ENCODE assay signal across 34 cellular contexts in genomic region chr6:105170066-105170465, GRCh38. TPM values are rescaled to one million over a fixed set of nuclear protein-coding genes. Genes with fewer than 3 reads are reported as not detected.
A peak's percentile ranks its signal among the peaks of the same experiment; 100 is the strongest.
DNase-seq lines count a peak whose midpoint lies in the region; ATAC-seq and TF ChIP-seq lines count a peak whose summit lies in the region.
"Had no signal": no experiment of that assay in that cellular context is flagged by ENCODE, and none has a peak within 500 bp of the region (broad histone marks: within the 10 kb centered on the region; RNA-seq: fewer than 3 reads in every experiment).

No MANE protein-coding gene starts in this region.

- no peak overlapping the region for H3K27ac Mint-ChIP-seq in osteocyte (ENCODE audit: unreplicated experiment)
- H3K27ac Mint-ChIP-seq: activated CD4-positive, alpha-beta T cell treated with anti-CD3 and anti-CD28 coated beads for 36 hours; activated CD8-positive, alpha-beta T cell treated with anti-CD3 and anti-CD28 coated beads, Interleukin-2, amount 10 ng/mL, durations not matched to agents 7 days and 5 days; activated naive CD8-positive, alpha-beta T cell treated with anti-CD3 and anti-CD28 coated beads, Interleukin-2, amount 50 U/mL, for 24 hours; CD4-positive, CD25-positive, alpha-beta regulatory T cell; GM23338; immature natural killer cell; stimulated activated naive CD8-positive, alpha-beta T cell treated with anti-CD3 and anti-CD28 coated beads, Interleukin-15, Interleukin-2, amounts not matched to agents 100 ng/mL and 50 ng/mL, for 24 hours had no signal

- no peak overlapping the region for H3K4me3 Mint-ChIP-seq in osteocyte (ENCODE audit: unreplicated experiment)
- H3K4me3 Mint-ChIP-seq: activated CD4-positive, alpha-beta T cell treated with anti-CD3 and anti-CD28 coated beads for 36 hours; activated CD8-positive, alpha-beta T cell treated with anti-CD3 and anti-CD28 coated beads, Interleukin-2, amount 10 ng/mL, durations not matched to agents 7 days and 5 days; activated naive CD8-positive, alpha-beta T cell treated with anti-CD3 and anti-CD28 coated beads, Interleukin-2, amount 50 U/mL, for 24 hours; CD4-positive, CD25-positive, alpha-beta regulatory T cell; GM23338; immature natural killer cell; stimulated activated naive CD8-positive, alpha-beta T cell treated with anti-CD3 and anti-CD28 coated beads, Interleukin-15, Interleukin-2, amounts not matched to agents 100 ng/mL and 50 ng/mL, for 24 hours had no signal

- H3K9me3 Mint-ChIP-seq in osteocyte (ENCODE audit: unreplicated experiment): no peaks in the 10 kb centered on the region
- H3K9me3 Mint-ChIP-seq: activated naive CD8-positive, alpha-beta T cell treated with anti-CD3 and anti-CD28 coated beads, Interleukin-2, amount 50 U/mL, for 24 hours; GM23338; stimulated activated naive CD8-positive, alpha-beta T cell treated with anti-CD3 and anti-CD28 coated beads, Interleukin-15, Interleukin-2, amounts not matched to agents 100 ng/mL and 50 ng/mL, for 24 hours had no signal

- H3K27me3 Mint-ChIP-seq in osteocyte (ENCODE audit: unreplicated experiment): no peaks in the 10 kb centered on the region

- H3K36me3 Mint-ChIP-seq in osteocyte (ENCODE audit: unreplicated experiment): no peaks in the 10 kb centered on the region
- H3K36me3 Mint-ChIP-seq: CD4-positive, CD25-positive, alpha-beta regulatory T cell; immature natural killer cell had no signal

- H3K4me1 ChIP-seq in RWPE2 (ENCODE audit: insufficient read depth, poor library complexity, severe bottlenecking) (peaks cover 17% of the 10 kb centered on the region), psoas muscle (peaks cover 52% of the 10 kb centered on the region)
- H3K4me1 ChIP-seq: left lung, prostate gland, vagina had no signal

- H3K27ac ChIP-seq in RWPE2 (ENCODE audit: poor library complexity, severe bottlenecking) (no peak overlapping the region), epithelial cell of prostate (peak overlapping the region; percentile 35), psoas muscle (peak overlapping the region; percentile 88)
- H3K27ac ChIP-seq: 22Rv1, brain microvascular endothelial cell, left lung, neutrophil, prostate gland, vagina had no signal

- intact Hi-C loops in psoas muscle (cut with DNase I): no loop called here

- H3K4me3 ChIP-seq in RWPE2 (ENCODE audit: severe bottlenecking) (no peak overlapping the region), psoas muscle (peak overlapping the region; percentile 6)
- H3K4me3 ChIP-seq: GM23338, left lung, prostate gland, vagina had no signal

- DNase-seq in DMS 273 (lab: John Stamatoyannopoulos, UW; ENCODE audit: unreplicated experiment): peak; percentile 30
- DNase-seq in DMS 273 treated with DMSO at 0.1 percent for 48 hours (lab: John Stamatoyannopoulos, UW): no peak
- DNase-seq in RWPE2 (ENCODE audit: low spot score): no peak
- no peak for DNase-seq in epithelial cell of prostate (ENCODE audit: low read depth, low spot score)
- no peak for DNase-seq in psoas muscle
- DNase-seq in NCI-H2196 (lab: John Stamatoyannopoulos, UW; ENCODE audit: unreplicated experiment): no peak
- DNase-seq in osteocyte (ENCODE audit: extremely low spot score, unreplicated experiment): no peak
- no peak for DNase-seq in midbrain (lab: John Stamatoyannopoulos, UW)
- DNase-seq: activated CD4-positive, alpha-beta T cell treated with anti-CD3 and anti-CD28 coated beads for 36 hours; activated CD8-positive, alpha-beta T cell treated with anti-CD3 and anti-CD28 coated beads, Interleukin-2, amount 10 ng/mL, durations not matched to agents 7 days and 5 days; activated effector memory CD4-positive, alpha-beta T cell treated with anti-CD3 and anti-CD28 coated beads, Interleukin-2, amount 50 U/mL, for 16 hours; activated naive CD8-positive, alpha-beta T cell treated with anti-CD3 and anti-CD28 coated beads, Interleukin-2, amount 50 U/mL, for 24 hours; activated T-cell treated with anti-CD3 and anti-CD28 coated beads for 4 hours; brain microvascular endothelial cell; CD4-positive, CD25-positive, alpha-beta regulatory T cell; effector CD4-positive, alpha-beta T cell; erythroblast; hippocampal formation; immature natural killer cell; KBM-7; left lung; MM.1S; NCI-H2029 treated with DMSO at 0.1 percent for 48 hours; NCI-H2227 treated with DMSO at 0.1 percent for 48 hours; NCI-H82; RPMI8226 had no signal

- TF ChIP-seq CTCF in RWPE2 (IDR thresholded peaks at IDR 0.05; ENCODE audit: poor library complexity, severe bottlenecking) (no peak), psoas muscle (IDR thresholded peaks at IDR 0.05) (no peak), osteocyte (IDR thresholded peaks at IDR 0.05) (no peak)

- H3K4me1 Mint-ChIP-seq in osteocyte (ENCODE audit: unreplicated experiment): no peaks in the 10 kb centered on the region
- H3K4me1 Mint-ChIP-seq: activated CD4-positive, alpha-beta T cell treated with anti-CD3 and anti-CD28 coated beads for 36 hours; activated naive CD8-positive, alpha-beta T cell treated with anti-CD3 and anti-CD28 coated beads, Interleukin-2, amount 50 U/mL, for 24 hours; CD4-positive, CD25-positive, alpha-beta regulatory T cell; immature natural killer cell had no signal

- H3K27me3 ChIP-seq in RWPE2 (ENCODE audit: insufficient read depth, poor library complexity, severe bottlenecking): no peaks in the 10 kb centered on the region
- H3K27me3 ChIP-seq in psoas muscle (ENCODE audit: insufficient read depth in 3 of 3, low read length in 2 of 3): no peaks in the 10 kb centered on the region
- H3K27me3 ChIP-seq: brain microvascular endothelial cell, vagina had no signal

- ATAC-seq in RWPE2 (ENCODE audit: low read depth): peak; percentile 26; the same call in 1 of the 3 replicates
- ATAC-seq in psoas muscle: peak; percentile 62 to 70 (median 68)
- ATAC-seq: activated CD4-positive, alpha-beta T cell treated with anti-CD3 and anti-CD28 coated beads for 36 hours; activated CD8-positive, alpha-beta T cell treated with anti-CD3 and anti-CD28 coated beads, Interleukin-2, amount 10 ng/mL, durations not matched to agents 7 days and 5 days; activated naive CD8-positive, alpha-beta T cell treated with anti-CD3 and anti-CD28 coated beads, Interleukin-2, amount 50 U/mL, for 24 hours; GM23338; left lung had no signal

- H3K36me3 ChIP-seq in RWPE2 (ENCODE audit: low read depth): no peaks in the 10 kb centered on the region
- no peaks in the 10 kb centered on the region for H3K36me3 ChIP-seq in psoas muscle (ENCODE audit: insufficient read depth in 1 of 2, low read depth in 1 of 2)
- H3K36me3 ChIP-seq: brain microvascular endothelial cell, left lung, neutrophil, prostate gland, vagina had no signal

- WGBS in psoas muscle, 3 donors: 0 to 3% (median 0%) methylated on average over 1 of the region's 1 CpG

- no peaks in the 10 kb centered on the region for H3K9me3 ChIP-seq in RWPE2 (ENCODE audit: severe bottlenecking)
- no peaks in the 10 kb centered on the region for H3K9me3 ChIP-seq in psoas muscle
- H3K9me3 ChIP-seq: left lung, neutrophil, prostate gland, vagina had no signal

RNA-seq across cellular contexts. Expression of gene POPDC3, which starts 9.7 kb away (rescaled TPM):
- total RNA-seq in psoas muscle: 100 to 1,000 TPM in 2 of 4 donors, 10 to 100 TPM in 2; 80.1 to 170 (median 103) TPM
- 100 to 1,000 TPM; 108 to 271 (median 132) TPM for polyA plus RNA-seq in psoas muscle
- total RNA-seq in osteocyte: 1.6 and 2.1 TPM in 2 replicates
- total RNA-seq: activated CD4-positive, alpha-beta T cell treated with anti-CD3 and anti-CD28 coated beads for 36 hours; activated CD8-positive, alpha-beta T cell treated with anti-CD3 and anti-CD28 coated beads, Interleukin-2, amount 10 ng/mL, durations not matched to agents 7 days and 5 days; CD4-positive, CD25-positive, alpha-beta regulatory T cell; HT-29; T-helper 2 cell treated with Interferon-gamma antibody and Interleukin-4, amounts not matched to agents 100 ng/mL and 5 ng/mL, for 36 hours; vagina had no signal
- polyA plus RNA-seq: CD4-positive, CD25-positive, alpha-beta regulatory T cell; immature natural killer cell had no signal

Comparison
In these comparisons a context has a peak if more than half of its experiments do, and no peak if none do; other contexts are left out.
1. RNA of gene POPDC3, which starts 9.7 kb away (total RNA-seq): 80.1 to 170 TPM in psoas muscle; 1.6 to 2.1 TPM in osteocyte; every median in the first group is over 10 times any median in the second.